In genomic region chr12:51222461-51222860, GRCh38 we compare ENCODE assay signal across 1 cellular context.
TF ChIP-seq lines count a peak whose summit lies in the region.

No MANE protein-coding gene starts in this region.

TF ChIP-seq in K562, 482 proteins besides CTCF, POLR2A, EP300 and RAD21:
- TF ChIP-seq ARID1B (IDR thresholded peaks at IDR 0.05) (peak; percentile 22; the same call in 1 of the 2 replicates), NFIC (IDR thresholded peaks at IDR 0.05) (peak; percentile 92), CREB1 (IDR thresholded peaks at IDR 0.05) (no peak), CREB1 (CRISPR knock-in tag; IDR thresholded peaks at IDR 0.05) (no peak)
